Comparison of ENCODE assay signal across 29 cellular contexts in the genomic region with DNA sequence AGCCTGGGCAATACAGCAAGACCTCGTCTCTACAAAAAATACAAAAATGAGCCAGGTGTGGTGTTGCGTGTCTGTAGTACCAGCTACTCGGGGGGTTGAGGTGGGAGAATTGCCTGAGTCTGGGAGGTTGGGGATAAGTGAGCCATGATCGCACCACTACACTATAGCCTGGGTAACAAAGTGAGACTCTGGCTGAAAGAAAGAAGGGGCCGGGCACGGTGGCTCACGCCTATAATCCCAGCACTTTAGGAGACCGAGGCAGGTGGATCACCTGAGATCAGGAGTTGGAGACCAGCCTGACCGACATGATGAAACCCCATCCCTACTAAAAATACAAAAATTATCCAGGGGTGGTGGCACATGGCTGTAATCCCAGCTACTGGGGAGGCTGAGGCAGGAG.
"Had no signal": no experiment of that assay in that cellular context is flagged by ENCODE, and none has a peak within 500 bp of the region (broad histone marks: within the 10 kb centered on the region; RNA-seq: fewer than 3 reads in every experiment).

No MANE protein-coding gene starts in this region.

- H3K36me3 ChIP-seq: neutrophil, pancreas, right lobe of liver, sigmoid colon, suprapubic skin, tibial artery, transverse colon, upper lobe of right lung, uterus had no signal

- H3K27ac ChIP-seq: pancreas, psoas muscle, right lobe of liver, sigmoid colon, suprapubic skin, testis, tibial artery, transverse colon, upper lobe of right lung, uterus had no signal

- DNase-seq: naive thymus-derived CD8-positive, alpha-beta T cell; nephron progenitor cell; nucleus accumbens; psoas muscle; right lobe of liver; sigmoid colon; small intestine; stimulated activated CD4-positive, alpha-beta T cell treated with anti-CD3 and anti-CD28 coated beads, Interleukin-15, amount 100 ng/mL, for 24 hours; stimulated activated CD4-positive, alpha-beta T cell treated with anti-CD3 and anti-CD28 coated beads, Interleukin-2, amount 100 ng/mL, for 24 hours; stimulated activated CD4-positive, alpha-beta T cell treated with anti-CD3 and anti-CD28 coated beads, Interleukin-2, amount 100 ng/mL, for 48 hours; stimulated activated CD4-positive, alpha-beta T cell treated with anti-CD3 and anti-CD28 coated beads, Interleukin-4, amount 100 ng/mL, for 24 hours; stimulated activated naive CD4-positive, alpha-beta T cell; stimulated activated naive CD8-positive, alpha-beta T cell treated with anti-CD3 and anti-CD28 coated beads, Interleukin-15, amount 100 ng/mL, for 72 hours; stimulated activated naive CD8-positive, alpha-beta T cell treated with anti-CD3 and anti-CD28 coated beads, Interleukin-15, Interleukin-2, amounts not matched to agents 100 U/mL and 50 U/mL, for 24 hours; substantia nigra; testis; transverse colon; upper lobe of right lung; uterus had no signal

- H3K4me1 ChIP-seq: pancreas, psoas muscle, testis, uterus had no signal

- H3K4me3 ChIP-seq: pancreas, psoas muscle, right lobe of liver, sigmoid colon, suprapubic skin, testis, tibial artery, transverse colon, upper lobe of right lung, uterus had no signal

- H3K27ac Mint-ChIP-seq: naive thymus-derived CD8-positive, alpha-beta T cell; natural killer cell treated with Interleukin-12 subunit alpha and Interleukin-12 subunit beta and Interleukin-15 and Interleukin-18, amount 100 ng/mL, for 72 hours; nephron progenitor cell; progenitor cell of endocrine pancreas; type B pancreatic cell had no signal

- H3K9me3 ChIP-seq: neutrophil, pancreas, psoas muscle, right lobe of liver, sigmoid colon, suprapubic skin, testis, tibial artery, transverse colon, upper lobe of right lung, uterus had no signal

- H3K27me3 Mint-ChIP-seq: naive thymus-derived CD8-positive, alpha-beta T cell had no signal

- H3K27me3 ChIP-seq: neutrophil, pancreas, right lobe of liver, sigmoid colon, testis, upper lobe of right lung, uterus had no signal

- H3K36me3 Mint-ChIP-seq: naive thymus-derived CD8-positive, alpha-beta T cell; natural killer cell treated with Interleukin-12 subunit alpha and Interleukin-12 subunit beta and Interleukin-15 and Interleukin-18, amount 100 ng/mL, for 72 hours; stimulated activated memory B cell treated with anti-CD40 and anti-IgM and Interleukin-4, amounts not matched to agents 10 μg/mL and 1 μg/mL and 100 μg/mL, for 72 hours; type B pancreatic cell had no signal

- H3K9me3 Mint-ChIP-seq: naive thymus-derived CD8-positive, alpha-beta T cell; natural killer cell treated with Interleukin-12 subunit alpha and Interleukin-12 subunit beta and Interleukin-15 and Interleukin-18, amount 100 ng/mL, for 72 hours; nephron progenitor cell; neural crest cell; stimulated activated memory B cell treated with anti-CD40 and anti-IgM and Interleukin-4, amounts not matched to agents 10 μg/mL and 1 μg/mL and 100 μg/mL, for 72 hours; stimulated activated naive CD8-positive, alpha-beta T cell treated with anti-CD3 and anti-CD28 coated beads, Interleukin-15, amount 100 ng/mL, for 72 hours; type B pancreatic cell had no signal

- H3K4me3 Mint-ChIP-seq: naive thymus-derived CD8-positive, alpha-beta T cell; natural killer cell treated with Interleukin-12 subunit alpha and Interleukin-12 subunit beta and Interleukin-15 and Interleukin-18, amount 100 ng/mL, for 72 hours; nephron progenitor cell; neural crest cell; stimulated activated memory B cell treated with anti-CD40 and anti-IgM and Interleukin-4, amounts not matched to agents 10 μg/mL and 1 μg/mL and 100 μg/mL, for 72 hours; stimulated activated naive CD8-positive, alpha-beta T cell treated with anti-CD3 and anti-CD28 coated beads, Interleukin-15, amount 100 ng/mL, for 72 hours; type B pancreatic cell had no signal

- ATAC-seq: naive thymus-derived CD8-positive, alpha-beta T cell; natural killer cell treated with Interleukin-12 subunit alpha and Interleukin-12 subunit beta and Interleukin-15 and Interleukin-18, amount 100 ng/mL, for 72 hours; pancreas; psoas muscle; right cardiac atrium; right lobe of liver; stimulated activated memory B cell treated with anti-CD40 and anti-IgM and Interleukin-4, amounts not matched to agents 10 μg/mL and 1 μg/mL and 100 μg/mL, for 72 hours; stimulated activated naive CD8-positive, alpha-beta T cell treated with anti-CD3 and anti-CD28 coated beads, Interleukin-15, amount 100 ng/mL, for 72 hours; stimulated activated naive CD8-positive, alpha-beta T cell treated with anti-CD3 and anti-CD28 coated beads, Interleukin-15, Interleukin-2, amounts not matched to agents 100 U/mL and 50 U/mL, for 24 hours; upper lobe of right lung had no signal
